ENCODE assay signal across 7 cellular contexts in genomic region chr4:2008671-2008920, GRCh38. TPM values are rescaled to one million over a fixed set of nuclear protein-coding genes. Genes with fewer than 3 reads are reported as not detected.
DNase-seq lines count a peak whose midpoint lies in the region; ATAC-seq, FAIRE-seq and TF ChIP-seq lines count a peak whose summit lies in the region.

No MANE protein-coding gene starts in this region.

- peaks cover 18% of the 10 kb centered on the region for H3K36me3 ChIP-seq in HUES48 (ENCODE audit: control insufficient read depth, insufficient read depth, low read length)
- peaks cover 8% of the 10 kb centered on the region for H3K36me3 ChIP-seq in adipocyte (ENCODE audit: control insufficient read depth, insufficient read depth, low read length, severe bottlenecking)
- peaks cover 0 to 4% of the 10 kb centered on the region in 2 experiments for H3K36me3 ChIP-seq in keratinocyte (ENCODE audit: control insufficient read depth in 2 of 2, extremely low read depth in 1 of 2, insufficient read depth in 2 of 2, low read length in 2 of 2)
- peaks cover 11% of the 10 kb centered on the region for H3K36me3 ChIP-seq in suprapubic skin

- TF ChIP-seq CTCF in keratinocyte (optimal IDR thresholded peaks at IDR 0.05 in 1 of 3, IDR thresholded peaks at IDR 0.05 in 1 of 3, conservative IDR thresholded peaks at IDR 0.05 in 1 of 3; ENCODE audit: extremely low read depth in 1 of 3, insufficient read depth in 2 of 3, low read length in 3 of 3) (no peak), suprapubic skin (IDR thresholded peaks at IDR 0.05) (no peak)

- H3K27ac ChIP-seq in HUES48 (ENCODE audit: low read depth, low read length) (peak overlapping the region; percentile 99), keratinocyte (ENCODE audit: control insufficient read depth, insufficient read depth, low read length) (peak overlapping the region; percentile 96), suprapubic skin (peak overlapping the region; percentile 97)

- no peak overlapping the region for H3K4me2 ChIP-seq in keratinocyte (ENCODE audit: control insufficient read depth, extremely low read depth, insufficient read depth, low read depth, low read length)

- no peaks in the 10 kb centered on the region for H3K9me1 ChIP-seq in keratinocyte (ENCODE audit: control insufficient read depth, extremely low read depth, insufficient read depth, low read length)

- ATAC-seq in GM18505 (IDR thresholded peaks at IDR 0.05; ENCODE audit: unreplicated experiment) = no peak

- no peak for TF ChIP-seq EP300 in suprapubic skin (IDR thresholded peaks at IDR 0.05)

- H3K79me2 ChIP-seq in keratinocyte (ENCODE audit: control insufficient read depth, insufficient read depth, low read length) = peaks cover 46% of the 10 kb centered on the region

- H3K4me1 ChIP-seq in HUES48 (ENCODE audit: control insufficient read depth, insufficient read depth, low read length) = peaks cover 6% of the 10 kb centered on the region; the same call in 1 of the 2 replicates
- H3K4me1 ChIP-seq in adipocyte (ENCODE audit: control insufficient read depth, insufficient read depth, low read length) = peaks cover 23% of the 10 kb centered on the region
- peaks cover 17% of the 10 kb centered on the region for H3K4me1 ChIP-seq in keratinocyte (ENCODE audit: control insufficient read depth, extremely low read depth, insufficient read depth, low read length)
- peaks cover 34% of the 10 kb centered on the region for H3K4me1 ChIP-seq in suprapubic skin

- peak overlapping the region; percentile 99 for H3K9ac ChIP-seq in HUES48 (ENCODE audit: low read depth, low read length)
- H3K9ac ChIP-seq in adipocyte (ENCODE audit: low read length) = peak overlapping the region; percentile 98
- H3K9ac ChIP-seq in keratinocyte (ENCODE audit: control insufficient read depth, extremely low read depth, insufficient read depth, low read length) = peak overlapping the region; percentile 95

- DNase-seq in adipocyte (ENCODE audit: low read depth) = no peak
- DNase-seq in keratinocyte (ENCODE audit: low read depth, low spot score) = no peak
- no peak for DNase-seq in suprapubic skin (ENCODE audit: low spot score in 2 of 2)
- no peak for DNase-seq in NCI-H524 (lab: John Stamatoyannopoulos, UW)
- DNase-seq in putamen (ENCODE audit: low spot score) = no peak

- H4K20me1 ChIP-seq in keratinocyte (ENCODE audit: control insufficient read depth, extremely low read depth, insufficient read depth, low read length) = no peaks in the 10 kb centered on the region

- dilution Hi-C loops in keratinocyte (cut with MboI; ENCODE audit: extremely low pct_ligation_motif_present, low sequenced_read_pairs) = no loop called here

- 2% methylated on average over 9 of the region's 27 CpGs for WGBS in suprapubic skin

- peak overlapping the region; percentile 98 for H3K4me3 ChIP-seq in HUES48 (ENCODE audit: low read depth, low read length)
- H3K4me3 ChIP-seq in adipocyte (ENCODE audit: low read length) = peak overlapping the region; percentile 97
- peak overlapping the region; percentile 83 to 100 (median 85) for H3K4me3 ChIP-seq in keratinocyte (ENCODE audit: control insufficient read depth in 2 of 3, extremely low read depth in 1 of 3, insufficient read depth in 2 of 3, low read depth in 1 of 3, low read length in 3 of 3)
- H3K4me3 ChIP-seq in suprapubic skin = peak overlapping the region; percentile 89

- H3K27me3 ChIP-seq in HUES48 (ENCODE audit: control insufficient read depth, insufficient read depth, low read length) = peaks cover 6% of the 10 kb centered on the region
- no peaks in the 10 kb centered on the region for H3K27me3 ChIP-seq in adipocyte (replicated peaks; ENCODE audit: control insufficient read depth, insufficient read depth, low read length)
- no peaks in the 10 kb centered on the region for H3K27me3 ChIP-seq in keratinocyte (ENCODE audit: control insufficient read depth, extremely low read depth, insufficient read depth, low read length)
- H3K27me3 ChIP-seq in suprapubic skin = no peaks in the 10 kb centered on the region

- peak overlapping the region; percentile 100 for H2AFZ ChIP-seq in keratinocyte (ENCODE audit: control insufficient read depth, low read length)

- TF ChIP-seq POLR2A in suprapubic skin (IDR thresholded peaks at IDR 0.05) = no peak
- no peak for TF ChIP-seq POLR2A in GM18505 (IDR thresholded peaks at IDR 0.05; ENCODE audit: borderline replicate concordance, extremely low read depth, insufficient read depth, insufficient read length)

- no peaks in the 10 kb centered on the region for H3K9me3 ChIP-seq in HUES48 (ENCODE audit: control insufficient read depth, insufficient read depth, low read length)
- no peaks in the 10 kb centered on the region for H3K9me3 ChIP-seq in adipocyte (ENCODE audit: control insufficient read depth, low read length)
- H3K9me3 ChIP-seq in keratinocyte (ENCODE audit: control insufficient read depth, low read depth, low read length) = no peaks in the 10 kb centered on the region
- no peaks in the 10 kb centered on the region for H3K9me3 ChIP-seq in suprapubic skin

- no peak for FAIRE-seq in keratinocyte (lab: Jason Lieb, UNC)

RNA-seq across cellular contexts. Expression of gene NELFA, which starts 0.2 kb away (rescaled TPM):
- polyA plus RNA-seq in keratinocyte = 8.0 to 12.6 TPM (median 9.9 TPM) in 3 replicates
- polyA plus RNA-seq in keratinocyte (2011; ENCODE audit: low read depth) = 10.5 TPM
- 6.1 and 14.8 TPM in 2 replicates for polyA plus RNA-seq in keratinocyte (2011; cell fraction: cytosol; rRNA removed)
- 17.3 and 19.9 TPM in 2 replicates for polyA plus RNA-seq in keratinocyte (2011; cell fraction: nucleus; rRNA removed)
- 19.4 and 19.7 TPM in 2 replicates for polyA plus RNA-seq in keratinocyte (2012; ENCODE audit: low replicate concordance)
- 3.7 to 13.6 TPM (median 5.2 TPM) in 3 replicates for polyA minus RNA-seq in keratinocyte
- 15.7 TPM for polyA minus RNA-seq in keratinocyte (2011; cell fraction: cytosol; rRNA and poly(A)+ RNA removed)
- 9.8 and 13.0 TPM in 2 replicates for polyA minus RNA-seq in keratinocyte (2011; cell fraction: nucleus; rRNA and poly(A)+ RNA removed)
- total RNA-seq in suprapubic skin = 10 to 100 TPM; 23.2 to 41.5 (median 35.5) TPM

RNA-seq across cellular contexts. Expression of gene NAT8L, which starts 50.5 kb away (rescaled TPM):
- 0.01 to 0.18 TPM (median 0.01 TPM) in 3 replicates for polyA plus RNA-seq in keratinocyte
- 0.06 TPM for polyA plus RNA-seq in keratinocyte (2011; ENCODE audit: low read depth)
- polyA plus RNA-seq in keratinocyte (2011; cell fraction: cytosol; rRNA removed) = 0.10 and 0.21 TPM in 2 replicates
- 0.76 and 1.1 TPM in 2 replicates for polyA plus RNA-seq in keratinocyte (2011; cell fraction: nucleus; rRNA removed)
- 0.05 and 0.11 TPM in 2 replicates for polyA plus RNA-seq in keratinocyte (2012; ENCODE audit: low replicate concordance)
- polyA minus RNA-seq in keratinocyte = 0.66 to 0.70 TPM in 2 of 3 replicates, not detected in the other
- polyA minus RNA-seq in keratinocyte (2011; cell fraction: cytosol; rRNA and poly(A)+ RNA removed) = 0.96 TPM
- 0.63 and 0.78 TPM in 2 replicates for polyA minus RNA-seq in keratinocyte (2011; cell fraction: nucleus; rRNA and poly(A)+ RNA removed)
- total RNA-seq in suprapubic skin = 1 to 10 TPM; 1.0 to 2.8 (median 1.6) TPM
